15 cellular contexts compared by ENCODE assay signal in genomic region chr16:10751291-10751697, GRCh38. TPM values are rescaled to one million over a fixed set of nuclear protein-coding genes. Genes with fewer than 3 reads are reported as not detected.
DNase-seq lines count a peak whose midpoint lies in the region; ATAC-seq and TF ChIP-seq lines count a peak whose summit lies in the region.
"Had no signal": no experiment of that assay in that cellular context is flagged by ENCODE, and none has a peak within 500 bp of the region (broad histone marks: within the 10 kb centered on the region; RNA-seq: fewer than 3 reads in every experiment).

No MANE protein-coding gene starts in this region.

- ATAC-seq in Right ventricle myocardium superior (ENCODE audit: poor library complexity): peak; percentile 42
- ATAC-seq in upper lobe of right lung: peak; percentile 9
- no peak for ATAC-seq in HG03196 (IDR thresholded peaks at IDR 0.05; ENCODE audit: unreplicated experiment)

- no peaks in the 10 kb centered on the region for H4K20me1 ChIP-seq in OCI-LY3 (ENCODE audit: insufficient read depth, low read length)

- H3K4me1 ChIP-seq in OCI-LY3 (ENCODE audit: low read length) (peaks cover 57% of the 10 kb centered on the region), upper lobe of right lung (peaks cover 5% of the 10 kb centered on the region)

- intact Hi-C loops in Right ventricle myocardium superior (cut with DNase I): no loop called here
- intact Hi-C loops in cardiac septum (cut with DNase I): no loop called here
- intact Hi-C loops in upper lobe of right lung (cut with DNase I): no loop called here

- peak; percentile 53 for TF ChIP-seq CTCF in OCI-LY3 (IDR thresholded peaks at IDR 0.05; ENCODE audit: low read depth, low read length)
- no peak for TF ChIP-seq CTCF in upper lobe of right lung (IDR thresholded peaks at IDR 0.05)

- H3K27me3 ChIP-seq in OCI-LY3 (ENCODE audit: low read depth, low read length): no peaks in the 10 kb centered on the region
- H3K27me3 ChIP-seq in upper lobe of right lung: no peaks in the 10 kb centered on the region

- H3K4me2 ChIP-seq in OCI-LY3 (ENCODE audit: low read length): peak overlapping the region; percentile 91

- H3K9me3 ChIP-seq in OCI-LY3 (ENCODE audit: insufficient read depth, low read length) (no peaks in the 10 kb centered on the region), upper lobe of right lung (no peaks in the 10 kb centered on the region)

- DNase-seq in Right ventricle myocardium superior (no peak), cardiac septum (ENCODE audit: low spot score) (no peak), iPS-NIHi7 (ENCODE audit: extremely low spot score) (peak; percentile 40), upper lobe of right lung (no peak), SKM-1 (lab: John Stamatoyannopoulos, UW; ENCODE audit: unreplicated experiment) (no peak), activated gamma-delta T cell (lab: John Stamatoyannopoulos, UW) (no peak)
- DNase-seq: HFFc6; immature natural killer cell; NCI-H1092 treated with DMSO at 0.1 percent for 48 hours; stimulated activated CD4-positive, alpha-beta T cell treated with anti-CD3 and anti-CD28 coated beads, Interleukin-2, amount 100 ng/mL, for 24 hours; stimulated activated naive CD4-positive, alpha-beta T cell had no signal

- peak overlapping the region; percentile 66 for H3K9ac ChIP-seq in OCI-LY3 (ENCODE audit: low read length)

- H3K27ac ChIP-seq in OCI-LY3 (ENCODE audit: low read length) (peak overlapping the region; percentile 91), upper lobe of right lung (no peak overlapping the region)

- peaks cover 26% of the 10 kb centered on the region for H3K36me3 ChIP-seq in OCI-LY3 (replicated peaks; ENCODE audit: low read depth, low read length)
- H3K36me3 ChIP-seq in upper lobe of right lung: peaks cover 73% of the 10 kb centered on the region

- H3K4me3 ChIP-seq in OCI-LY3 (ENCODE audit: low read length) (peak overlapping the region; percentile 16; the same call in 1 of the 2 replicates), upper lobe of right lung (no peak overlapping the region)

- H2AFZ ChIP-seq in OCI-LY3 (ENCODE audit: low read depth, low read length): no peak overlapping the region

- H3K79me2 ChIP-seq in OCI-LY3 (ENCODE audit: low read length): no peaks in the 10 kb centered on the region

RNA-seq across cellular contexts. Expression of gene NUBP1, which starts 7.7 kb away (rescaled TPM):
- total RNA-seq in Right ventricle myocardium superior: 41.4 TPM
- total RNA-seq in cardiac septum: 44.6 TPM
- total RNA-seq in upper lobe of right lung: 33.7 TPM

RNA-seq across cellular contexts. Expression of gene TEKT5, which starts 56.6 kb away (rescaled TPM):
- total RNA-seq in Right ventricle myocardium superior (not detected), cardiac septum (0.22 TPM), upper lobe of right lung (not detected)
- total RNA-seq: HFFc6; pulmonary artery endothelial cell; T-helper 2 cell treated with Interferon-gamma antibody and Interleukin-4, amounts not matched to agents 100 ng/mL and 5 ng/mL, for 36 hours had no signal
